8 cellular contexts compared by ENCODE assay signal in genomic region chr2:41414486-41415230, GRCh38.
DNase-seq lines count a peak whose midpoint lies in the region; ATAC-seq and TF ChIP-seq lines count a peak whose summit lies in the region.

No MANE protein-coding gene starts in this region.

- TF ChIP-seq CTCF in GM12864 (IDR thresholded peaks at IDR 0.05; ENCODE audit: low read depth, low read length, missing control alignments) (peak; percentile 67), brain (conservative IDR thresholded peaks at IDR 0.05) (peak; percentile 21 to 43)

- H3K4me1 Mint-ChIP-seq in brain = peaks cover 10% of the 10 kb centered on the region
- H3K4me1 Mint-ChIP-seq in activated T-cell treated with anti-CD3 and anti-CD28 coated beads, Interleukin-2, amount 50 U/mL, for 24 hours (ENCODE audit: low read depth) = no peaks in the 10 kb centered on the region

- H3K27ac Mint-ChIP-seq in brain = no peak overlapping the region
- no peak overlapping the region for H3K27ac Mint-ChIP-seq in activated T-cell treated with anti-CD3 and anti-CD28 coated beads, Interleukin-2, amount 50 U/mL, for 24 hours

- ATAC-seq in HG02885 (IDR thresholded peaks at IDR 0.05; ENCODE audit: poor library complexity, unreplicated experiment) = peak; percentile 83
- no peak for ATAC-seq in GM19397 (IDR thresholded peaks at IDR 0.05; ENCODE audit: unreplicated experiment)

- DNase-seq in A172 (ENCODE audit: low spot score) (peak; percentile 39), GM12864 (ENCODE audit: low read depth) (no peak), NCI-H446 (lab: John Stamatoyannopoulos, UW) (peak; percentile 8 to 67), myocyte (ENCODE audit: low read depth) (peak; percentile 47)
- no peak for DNase-seq in activated T-cell treated with anti-CD3 and anti-CD28 coated beads, Interleukin-2, amount 50 U/mL, for 24 hours

- H3K4me3 ChIP-seq in GM12864 (ENCODE audit: low read depth, low read length) = no peak overlapping the region

- no peaks in the 10 kb centered on the region for H3K27me3 Mint-ChIP-seq in brain
- no peaks in the 10 kb centered on the region for H3K27me3 Mint-ChIP-seq in activated T-cell treated with anti-CD3 and anti-CD28 coated beads, Interleukin-2, amount 50 U/mL, for 24 hours

- H3K9me3 Mint-ChIP-seq in brain = peaks cover 2 to 16% (median 12%) of the 10 kb centered on the region in 5 experiments
- H3K9me3 Mint-ChIP-seq in activated T-cell treated with anti-CD3 and anti-CD28 coated beads, Interleukin-2, amount 50 U/mL, for 24 hours = no peaks in the 10 kb centered on the region

- no peaks in the 10 kb centered on the region for H3K36me3 Mint-ChIP-seq in brain
- no peaks in the 10 kb centered on the region for H3K36me3 Mint-ChIP-seq in activated T-cell treated with anti-CD3 and anti-CD28 coated beads, Interleukin-2, amount 50 U/mL, for 24 hours (ENCODE audit: low read depth)

- no peak overlapping the region for H3K4me3 Mint-ChIP-seq in brain
- H3K4me3 Mint-ChIP-seq in activated T-cell treated with anti-CD3 and anti-CD28 coated beads, Interleukin-2, amount 50 U/mL, for 24 hours = no peak overlapping the region

Comparison
In these comparisons a context has a peak if more than half of its experiments do, and no peak if none do; other contexts are left out.
1. DNase-seq: peak in A172 (single experiment), NCI-H446 (2 of 2) and myocyte (single experiment); none in GM12864 (single experiment) and activated T-cell treated with anti-CD3 and anti-CD28 coated beads, Interleukin-2, amount 50 U/mL, for 24 hours (single experiment).